ENCODE assay signal across 15 cellular contexts in the genomic region with DNA sequence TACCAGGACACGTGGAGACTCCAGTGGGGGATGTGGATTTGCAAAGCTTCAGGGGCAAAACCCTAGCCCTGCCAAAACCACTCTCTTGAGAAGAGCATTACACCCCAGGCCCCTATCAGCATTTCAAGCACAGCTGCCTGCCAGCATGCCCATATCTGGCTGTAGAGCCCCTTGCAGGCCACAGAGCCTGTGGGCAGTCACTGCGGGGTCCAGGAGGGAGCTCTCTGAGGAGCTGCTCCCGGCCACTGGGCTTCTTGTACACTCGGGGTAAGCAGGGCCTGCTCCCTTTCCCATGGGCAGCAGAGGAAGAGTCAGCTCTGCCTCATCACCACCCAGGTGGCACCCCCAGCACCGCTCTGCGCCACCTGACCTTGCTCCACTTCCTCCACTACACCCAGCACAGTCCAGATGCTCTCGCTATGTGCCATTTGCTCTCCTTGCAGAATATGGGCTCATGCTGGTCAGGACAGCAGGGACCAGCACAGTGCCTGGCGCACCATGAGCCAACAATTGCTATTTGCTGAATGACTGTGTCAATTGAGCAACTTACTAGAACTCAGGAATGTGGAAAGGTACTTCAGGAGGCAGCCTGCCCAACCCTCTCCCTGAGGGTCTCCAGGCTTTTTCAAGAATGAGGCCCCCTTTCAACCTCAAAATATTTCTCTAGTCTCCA.
"Had no signal": no experiment of that assay in that cellular context is flagged by ENCODE, and none has a peak within 500 bp of the region (broad histone marks: within the 10 kb centered on the region; RNA-seq: fewer than 3 reads in every experiment).

No MANE protein-coding gene starts in this region.

- H3K9me3 ChIP-seq: ascending aorta, esophagus muscularis mucosa, left ventricle myocardium inferior, uterus had no signal

- H3K27ac Mint-ChIP-seq: activated CD4-positive, alpha-beta T cell treated with anti-CD3 and anti-CD28 coated beads for 36 hours; activated CD8-positive, alpha-beta T cell treated with anti-CD3 and anti-CD28 coated beads, Interleukin-2, amount 10 ng/mL, durations not matched to agents 7 days and 5 days; activated naive CD4-positive, alpha-beta T cell treated with anti-CD3 and anti-CD28 coated beads, Interleukin-2, amount 10 ng/mL, durations not matched to agents 7 days and 5 days; activated T-helper 2 cell treated with anti-CD3 and anti-CD28 coated beads, Interferon-gamma antibody, Interleukin-2, Interleukin-4, amounts not matched to agents 10 μg/mL and 5 μg/mL and 100 μg/mL, durations not matched to agents 14 hours and 24 hours and 36 hours; nephron; T-helper 1 cell treated with Interleukin-12 subunit alpha and Interleukin-12 subunit beta and Interleukin-4 antibody, amounts not matched to agents 30 μg/mL and 1 μg/mL, for 36 hours had no signal

- H3K4me1 Mint-ChIP-seq: activated CD4-positive, alpha-beta T cell treated with anti-CD3 and anti-CD28 coated beads for 36 hours; activated naive CD4-positive, alpha-beta T cell treated with anti-CD3 and anti-CD28 coated beads, Interleukin-2, amount 10 ng/mL, durations not matched to agents 7 days and 5 days had no signal

- H3K9me3 Mint-ChIP-seq: activated naive CD4-positive, alpha-beta T cell treated with anti-CD3 and anti-CD28 coated beads, Interleukin-2, amount 10 ng/mL, durations not matched to agents 7 days and 5 days; activated T-helper 2 cell treated with anti-CD3 and anti-CD28 coated beads, Interferon-gamma antibody, Interleukin-2, Interleukin-4, amounts not matched to agents 10 μg/mL and 5 μg/mL and 100 μg/mL, durations not matched to agents 14 hours and 24 hours and 36 hours; nephron; stimulated activated naive CD8-positive, alpha-beta T cell treated with anti-CD3 and anti-CD28 coated beads, Interleukin-15, amount 100 ng/mL, for 72 hours; T-helper 1 cell treated with Interleukin-12 subunit alpha and Interleukin-12 subunit beta and Interleukin-4 antibody, amounts not matched to agents 30 μg/mL and 1 μg/mL, for 36 hours had no signal

- H3K27ac ChIP-seq: ascending aorta, esophagus muscularis mucosa, left ventricle myocardium inferior, uterus, WERI-Rb-1 had no signal

- H3K4me3 ChIP-seq: ascending aorta, dorsolateral prefrontal cortex, esophagus muscularis mucosa, left ventricle myocardium inferior, uterus had no signal

- H3K27me3 Mint-ChIP-seq: activated CD4-positive, alpha-beta T cell treated with anti-CD3 and anti-CD28 coated beads for 36 hours; activated naive CD4-positive, alpha-beta T cell treated with anti-CD3 and anti-CD28 coated beads, Interleukin-2, amount 10 ng/mL, durations not matched to agents 7 days and 5 days; stimulated activated naive CD8-positive, alpha-beta T cell treated with anti-CD3 and anti-CD28 coated beads, Interleukin-15, amount 100 ng/mL, for 72 hours had no signal

- H3K36me3 Mint-ChIP-seq: activated naive CD4-positive, alpha-beta T cell treated with anti-CD3 and anti-CD28 coated beads, Interleukin-2, amount 10 ng/mL, durations not matched to agents 7 days and 5 days had no signal

- DNase-seq: activated CD4-positive, alpha-beta T cell treated with anti-CD3 and anti-CD28 coated beads for 36 hours; activated CD8-positive, alpha-beta T cell treated with anti-CD3 and anti-CD28 coated beads, Interleukin-2, amount 10 ng/mL, durations not matched to agents 7 days and 5 days; activated naive CD4-positive, alpha-beta T cell treated with anti-CD3 and anti-CD28 coated beads, Interleukin-2, amount 10 ng/mL, durations not matched to agents 7 days and 5 days; dorsolateral prefrontal cortex; left ventricle myocardium inferior; mesendoderm; stimulated activated naive CD8-positive, alpha-beta T cell treated with anti-CD3 and anti-CD28 coated beads, Interleukin-15, amount 100 ng/mL, for 72 hours; uterus; WERI-Rb-1 had no signal

- ATAC-seq: activated CD4-positive, alpha-beta T cell treated with anti-CD3 and anti-CD28 coated beads for 36 hours; activated CD8-positive, alpha-beta T cell treated with anti-CD3 and anti-CD28 coated beads, Interleukin-2, amount 10 ng/mL, durations not matched to agents 7 days and 5 days; sciatic nerve; stimulated activated naive CD8-positive, alpha-beta T cell treated with anti-CD3 and anti-CD28 coated beads, Interleukin-15, amount 100 ng/mL, for 72 hours had no signal

- H3K36me3 ChIP-seq: uterus had no signal

- H3K27me3 ChIP-seq: ascending aorta, dorsolateral prefrontal cortex, esophagus muscularis mucosa, uterus had no signal

- H3K4me1 ChIP-seq: ascending aorta, uterus had no signal

- H3K4me3 Mint-ChIP-seq: activated CD4-positive, alpha-beta T cell treated with anti-CD3 and anti-CD28 coated beads for 36 hours; activated CD8-positive, alpha-beta T cell treated with anti-CD3 and anti-CD28 coated beads, Interleukin-2, amount 10 ng/mL, durations not matched to agents 7 days and 5 days; activated naive CD4-positive, alpha-beta T cell treated with anti-CD3 and anti-CD28 coated beads, Interleukin-2, amount 10 ng/mL, durations not matched to agents 7 days and 5 days; nephron; stimulated activated naive CD8-positive, alpha-beta T cell treated with anti-CD3 and anti-CD28 coated beads, Interleukin-15, amount 100 ng/mL, for 72 hours; T-helper 1 cell treated with Interleukin-12 subunit alpha and Interleukin-12 subunit beta and Interleukin-4 antibody, amounts not matched to agents 30 μg/mL and 1 μg/mL, for 36 hours had no signal
